ENCODE assay signal across 23 cellular contexts in the genomic region with DNA sequence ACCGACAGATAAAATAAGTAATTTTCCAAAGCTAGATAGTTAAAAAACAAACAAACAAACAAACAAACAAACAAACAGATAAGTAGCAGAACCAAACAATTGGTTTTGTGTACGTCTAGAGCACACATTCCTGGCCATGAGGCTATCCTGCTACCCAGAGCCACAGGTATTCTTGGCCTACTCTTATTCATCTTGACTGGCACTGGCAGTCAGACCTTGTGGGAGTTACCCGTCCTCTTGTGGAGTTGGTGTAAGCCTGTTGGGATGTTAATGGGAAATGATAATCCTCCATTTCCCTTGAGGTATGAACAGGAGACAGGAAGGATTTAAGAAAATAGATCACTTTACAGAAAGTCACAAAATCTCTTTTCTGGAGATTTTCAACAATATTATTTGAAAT.
"Had no signal": no experiment of that assay in that cellular context is flagged by ENCODE, and none has a peak within 500 bp of the region (broad histone marks: within the 10 kb centered on the region; RNA-seq: fewer than 3 reads in every experiment).

No MANE protein-coding gene starts in this region.

- H3K4me3 Mint-ChIP-seq: endodermal cell; natural killer cell treated with Interleukin-12 subunit alpha and Interleukin-12 subunit beta and Interleukin-15 and Interleukin-18, amount 100 ng/mL, for 72 hours; neural progenitor cell; stimulated activated effector memory CD8-positive, alpha-beta T cell treated with anti-CD3 and anti-CD28 coated beads, Interleukin-12 subunit alpha, Interleukin-12 subunit beta, amount 100 ng/mL, for 72 hours; type B pancreatic cell had no signal

- H3K36me3 ChIP-seq: neural progenitor cell, pancreas, prostate gland, right lobe of liver, suprapubic skin, thyroid gland had no signal

- H3K4me3 ChIP-seq: lung, neural progenitor cell, pancreas, prostate gland, right lobe of liver, suprapubic skin, thyroid gland had no signal

- H3K4me1 Mint-ChIP-seq: neural progenitor cell; stimulated activated effector memory CD8-positive, alpha-beta T cell treated with anti-CD3 and anti-CD28 coated beads, Interleukin-12 subunit alpha, Interleukin-12 subunit beta, amount 100 ng/mL, for 72 hours had no signal

- H3K27me3 ChIP-seq: foreskin keratinocyte, neural progenitor cell, pancreas, right lobe of liver, suprapubic skin, thyroid gland had no signal

- H3K4me1 ChIP-seq: foreskin keratinocyte, neural progenitor cell, pancreas, prostate gland, right lobe of liver, thyroid gland had no signal

- H3K27ac ChIP-seq: foreskin keratinocyte, neural progenitor cell, pancreas, prostate gland, right lobe of liver, suprapubic skin, thyroid gland had no signal

- H3K9me3 Mint-ChIP-seq: endodermal cell, neural progenitor cell, type B pancreatic cell had no signal

- DNase-seq: dermis blood vessel endothelial cell; endodermal cell; erythroblast; foreskin keratinocyte; kidney; left cardiac atrium; left ventricle myocardium superior; mesenchymal stem cell; midbrain; nucleus accumbens; pancreas; right lobe of liver; stimulated activated CD4-positive, alpha-beta T cell treated with anti-CD3 and anti-CD28 coated beads, Interleukin-4, amount 100 ng/mL, for 1 hour; stimulated activated CD8-positive, alpha-beta memory T cell treated with anti-CD3 and anti-CD28 coated beads, Interleukin-4, amount 100 ng/mL, for 48 hours; stimulated activated naive CD8-positive, alpha-beta T cell treated with anti-CD3 and anti-CD28 coated beads, Interleukin-15, Interleukin-2, amounts not matched to agents 100 U/mL and 50 U/mL, for 24 hours; thyroid gland had no signal

- H3K27me3 Mint-ChIP-seq: natural killer cell treated with Interleukin-12 subunit alpha and Interleukin-12 subunit beta and Interleukin-15 and Interleukin-18, amount 100 ng/mL, for 72 hours had no signal

- H3K36me3 Mint-ChIP-seq: natural killer cell treated with Interleukin-12 subunit alpha and Interleukin-12 subunit beta and Interleukin-15 and Interleukin-18, amount 100 ng/mL, for 72 hours; neural progenitor cell; stimulated activated effector memory CD8-positive, alpha-beta T cell treated with anti-CD3 and anti-CD28 coated beads, Interleukin-12 subunit alpha, Interleukin-12 subunit beta, amount 100 ng/mL, for 72 hours; type B pancreatic cell had no signal

- ATAC-seq: foreskin keratinocyte; natural killer cell treated with Interleukin-12 subunit alpha and Interleukin-12 subunit beta and Interleukin-15 and Interleukin-18, amount 100 ng/mL, for 72 hours; right lobe of liver; stimulated activated effector memory CD8-positive, alpha-beta T cell treated with anti-CD3 and anti-CD28 coated beads, Interleukin-12 subunit alpha, Interleukin-12 subunit beta, amount 100 ng/mL, for 72 hours; stimulated activated naive CD8-positive, alpha-beta T cell treated with anti-CD3 and anti-CD28 coated beads, Interleukin-15, Interleukin-2, amounts not matched to agents 100 U/mL and 50 U/mL, for 24 hours had no signal

- H3K27ac Mint-ChIP-seq: endodermal cell; natural killer cell treated with Interleukin-12 subunit alpha and Interleukin-12 subunit beta and Interleukin-15 and Interleukin-18, amount 100 ng/mL, for 72 hours; neural progenitor cell; stimulated activated effector memory CD8-positive, alpha-beta T cell treated with anti-CD3 and anti-CD28 coated beads, Interleukin-12 subunit alpha, Interleukin-12 subunit beta, amount 100 ng/mL, for 72 hours; type B pancreatic cell had no signal

- H3K9me3 ChIP-seq: pancreas, prostate gland, right lobe of liver, suprapubic skin, thyroid gland had no signal
